15 cellular contexts compared by ENCODE assay signal in the genomic region with DNA sequence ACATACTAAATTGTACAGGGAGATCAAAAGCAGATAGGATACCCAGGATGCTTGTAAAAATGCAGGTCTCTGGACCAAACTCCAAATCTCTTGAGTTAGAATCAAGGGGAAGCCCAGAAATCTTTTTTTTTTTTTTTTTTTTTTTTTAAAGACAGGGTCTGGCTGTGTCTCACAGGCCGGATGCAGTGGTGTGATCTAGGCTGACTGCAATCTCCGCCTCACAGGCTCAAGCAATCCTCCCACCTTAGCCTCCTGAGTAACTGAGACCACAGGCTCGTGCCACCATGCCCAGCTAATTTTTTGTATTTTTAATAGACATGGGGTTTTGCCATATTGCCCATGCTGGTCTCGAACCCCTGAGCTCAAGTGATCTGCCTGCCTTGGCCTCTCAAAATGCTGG.
"Had no signal": no experiment of that assay in that cellular context is flagged by ENCODE, and none has a peak within 500 bp of the region (broad histone marks: within the 10 kb centered on the region; RNA-seq: fewer than 3 reads in every experiment).

No MANE protein-coding gene starts in this region.

- H3K4me3 Mint-ChIP-seq: neural crest cell had no signal

- H3K4me3 ChIP-seq: body of pancreas, gastroesophageal sphincter, ovary, tibial artery, vagina had no signal

- H3K36me3 ChIP-seq: gastroesophageal sphincter, ovary, tibial artery, vagina had no signal

- DNase-seq: activated naive CD4-positive, alpha-beta T cell treated with Interleukin-2 at 50 U/mL for 16 hours; amniotic stem cell; body of pancreas; central memory CD4-positive, alpha-beta T cell; cortex of kidney; effector memory CD4-positive, alpha-beta T cell; islet precursor cell; left ventricle myocardium superior; mesendoderm; ovary; tibial artery had no signal

- H3K27ac ChIP-seq: body of pancreas, epithelial cell of prostate, gastroesophageal sphincter, ovary, tibial artery, vagina had no signal

- H3K4me1 ChIP-seq: body of pancreas, gastroesophageal sphincter, tibial artery, vagina had no signal

- H3K9me3 ChIP-seq: body of pancreas, gastroesophageal sphincter, ovary, vagina had no signal

- H3K9me3 Mint-ChIP-seq: neural crest cell had no signal

- H3K27me3 ChIP-seq: body of pancreas, gastroesophageal sphincter, ovary, tibial artery, vagina had no signal

- ATAC-seq: body of pancreas, gastroesophageal sphincter, left ventricle myocardium superior had no signal
